ENCODE assay signal across 11 cellular contexts in genomic region chr2:71932027-71932779, GRCh38.
"Had no signal": no experiment of that assay in that cellular context is flagged by ENCODE, and none has a peak within 500 bp of the region (broad histone marks: within the 10 kb centered on the region; RNA-seq: fewer than 3 reads in every experiment).

No MANE protein-coding gene starts in this region.

- H3K36me3 ChIP-seq: left ventricle myocardium inferior, neutrophil had no signal

- H3K9me3 ChIP-seq: left ventricle myocardium inferior, neutrophil had no signal

- H3K4me3 Mint-ChIP-seq: activated CD4-positive, alpha-beta T cell treated with anti-CD3 and anti-CD28 coated beads for 36 hours; activated CD8-positive, alpha-beta T cell treated with anti-CD3 and anti-CD28 coated beads for 36 hours; stimulated activated naive B cell treated with anti-CD40 and anti-IgM and Interleukin-4, amounts not matched to agents 10 μg/mL and 1 μg/mL and 100 μg/mL, for 72 hours had no signal

- H3K36me3 Mint-ChIP-seq: stimulated activated naive B cell treated with anti-CD40 and anti-IgM and Interleukin-4, amounts not matched to agents 10 μg/mL and 1 μg/mL and 100 μg/mL, for 72 hours had no signal

- H3K27me3 ChIP-seq: neutrophil had no signal

- H3K4me2 ChIP-seq: smooth muscle cell had no signal

- H3K27ac ChIP-seq: left ventricle myocardium inferior, neutrophil had no signal

- H3K27me3 Mint-ChIP-seq: activated CD4-positive, alpha-beta T cell treated with anti-CD3 and anti-CD28 coated beads for 36 hours; activated CD8-positive, alpha-beta T cell treated with anti-CD3 and anti-CD28 coated beads for 36 hours had no signal

- DNase-seq: activated CD4-positive, alpha-beta T cell treated with anti-CD3 and anti-CD28 coated beads for 36 hours; activated CD8-positive, alpha-beta memory T cell treated with anti-CD3 and anti-CD28 coated beads, Interleukin-2, amount 50 U/mL, for 48 hours; activated CD8-positive, alpha-beta T cell treated with anti-CD3 and anti-CD28 coated beads for 36 hours; foreskin melanocyte; left ventricle myocardium inferior; mesendoderm; stimulated activated naive B cell treated with anti-CD40 and anti-IgM and Interleukin-4, amounts not matched to agents 10 μg/mL and 1 μg/mL and 100 μg/mL, for 72 hours; T-helper 9 cell; trophoblast cell had no signal

- H3K9me3 Mint-ChIP-seq: activated CD8-positive, alpha-beta T cell treated with anti-CD3 and anti-CD28 coated beads for 36 hours; stimulated activated naive B cell treated with anti-CD40 and anti-IgM and Interleukin-4, amounts not matched to agents 10 μg/mL and 1 μg/mL and 100 μg/mL, for 72 hours had no signal

- H3K4me1 Mint-ChIP-seq: activated CD4-positive, alpha-beta T cell treated with anti-CD3 and anti-CD28 coated beads for 36 hours; stimulated activated naive B cell treated with anti-CD40 and anti-IgM and Interleukin-4, amounts not matched to agents 10 μg/mL and 1 μg/mL and 100 μg/mL, for 72 hours had no signal

- H3K4me3 ChIP-seq: left ventricle myocardium inferior, smooth muscle cell had no signal

- H3K27ac Mint-ChIP-seq: activated CD4-positive, alpha-beta T cell treated with anti-CD3 and anti-CD28 coated beads for 36 hours; activated CD8-positive, alpha-beta T cell treated with anti-CD3 and anti-CD28 coated beads for 36 hours; stimulated activated naive B cell treated with anti-CD40 and anti-IgM and Interleukin-4, amounts not matched to agents 10 μg/mL and 1 μg/mL and 100 μg/mL, for 72 hours had no signal
